Comparison of ENCODE assay signal across 23 cellular contexts in the genomic region with DNA sequence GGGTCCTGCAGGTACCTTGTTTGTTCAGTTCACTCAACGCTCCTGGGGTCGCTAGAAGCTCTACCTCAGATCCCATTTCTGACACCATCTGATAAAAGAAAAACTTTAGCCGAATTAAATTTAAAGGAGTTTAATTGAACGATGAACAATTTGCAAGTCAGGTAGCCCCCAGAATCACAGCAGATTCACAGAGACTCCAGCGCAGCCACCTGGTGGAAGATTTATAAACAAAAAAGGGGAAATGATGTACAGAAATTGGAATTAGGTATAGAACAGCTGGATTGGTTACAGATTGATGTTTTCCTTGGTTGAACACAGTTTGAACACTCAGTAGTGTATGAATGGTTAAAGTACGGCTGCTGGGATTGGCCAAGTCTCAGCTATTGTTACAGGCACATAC.
"Had no signal": no experiment of that assay in that cellular context is flagged by ENCODE, and none has a peak within 500 bp of the region (broad histone marks: within the 10 kb centered on the region; RNA-seq: fewer than 3 reads in every experiment).

No MANE protein-coding gene starts in this region.

- H3K9me3 Mint-ChIP-seq: natural killer cell had no signal

- DNase-seq: islet precursor cell; left ventricle myocardium inferior; mesendoderm; naive B cell; natural killer cell; ovary; stimulated activated CD4-positive, alpha-beta T cell treated with anti-CD3 and anti-CD28 coated beads, Interleukin-12 subunit alpha, Interleukin-12 subunit beta, amount 100 ng/mL, for 4 hours; stimulated activated CD4-positive, alpha-beta T cell treated with anti-CD3 and anti-CD28 coated beads, Interleukin-15, amount 100 ng/mL, for 24 hours; stimulated activated CD4-positive, alpha-beta T cell treated with anti-CD3 and anti-CD28 coated beads, Interleukin-2, amount 100 ng/mL, for 24 hours; stimulated activated CD4-positive, alpha-beta T cell treated with anti-CD3 and anti-CD28 coated beads, Interleukin-4, amount 100 ng/mL, for 1 hour; stimulated activated naive B cell treated with anti-CD40 and anti-IgM and Interleukin-4, amounts not matched to agents 10 μg/mL and 1 μg/mL and 100 μg/mL, for 72 hours; stimulated activated naive CD8-positive, alpha-beta T cell treated with anti-CD3 and anti-CD28 coated beads, Interleukin-15, Interleukin-2, amounts not matched to agents 100 U/mL and 50 U/mL, for 24 hours; stomach; tibial artery; trophoblast cell; upper lobe of right lung had no signal

- H3K27ac Mint-ChIP-seq: mesothelial cell of epicardium; natural killer cell; progenitor cell of endocrine pancreas; stimulated activated naive B cell treated with anti-CD40 and anti-IgM and Interleukin-4, amounts not matched to agents 10 μg/mL and 1 μg/mL and 100 μg/mL, for 72 hours had no signal

- H3K27ac ChIP-seq: left ventricle myocardium inferior, ovary, right atrium auricular region, skin epidermis, stomach, thoracic aorta, tibial artery, upper lobe of right lung had no signal

- H3K27me3 Mint-ChIP-seq: naive B cell; stimulated activated naive B cell treated with anti-CD40 and anti-IgM and Interleukin-4, amounts not matched to agents 10 μg/mL and 1 μg/mL and 100 μg/mL, for 72 hours had no signal

- H3K27me3 ChIP-seq: ovary, right atrium auricular region, stomach, tibial artery, upper lobe of right lung had no signal

- H3K36me3 ChIP-seq: left ventricle myocardium inferior, ovary, right atrium auricular region, stomach, tibial artery, upper lobe of right lung had no signal

- H3K4me3 ChIP-seq: left ventricle myocardium inferior, lung, ovary, right atrium auricular region, skin epidermis, stomach, thoracic aorta, tibial artery, upper lobe of right lung had no signal

- H3K9me3 ChIP-seq: ovary, right atrium auricular region, thoracic aorta, tibial artery, upper lobe of right lung had no signal

- H3K4me1 ChIP-seq: left ventricle myocardium inferior, right atrium auricular region, stomach, tibial artery, upper lobe of right lung had no signal

- ATAC-seq: natural killer cell; sciatic nerve; stimulated activated naive B cell treated with anti-CD40 and anti-IgM and Interleukin-4, amounts not matched to agents 10 μg/mL and 1 μg/mL and 100 μg/mL, for 72 hours; stimulated activated naive CD8-positive, alpha-beta T cell treated with anti-CD3 and anti-CD28 coated beads, Interleukin-15, Interleukin-2, amounts not matched to agents 100 U/mL and 50 U/mL, for 24 hours; upper lobe of right lung had no signal

- H3K4me1 Mint-ChIP-seq: mesothelial cell of epicardium; naive B cell; natural killer cell; stimulated activated naive B cell treated with anti-CD40 and anti-IgM and Interleukin-4, amounts not matched to agents 10 μg/mL and 1 μg/mL and 100 μg/mL, for 72 hours had no signal

- H3K36me3 Mint-ChIP-seq: natural killer cell had no signal

- H3K4me3 Mint-ChIP-seq: mesothelial cell of epicardium; naive B cell; natural killer cell; stimulated activated naive B cell treated with anti-CD40 and anti-IgM and Interleukin-4, amounts not matched to agents 10 μg/mL and 1 μg/mL and 100 μg/mL, for 72 hours had no signal
